In genomic region chr20:52783769-52784168, GRCh38 we compare ENCODE assay signal across 10 cellular contexts.
DNase-seq lines count a peak whose midpoint lies in the region; TF ChIP-seq lines count a peak whose summit lies in the region.
"Had no signal": no experiment of that assay in that cellular context is flagged by ENCODE, and none has a peak within 500 bp of the region (broad histone marks: within the 10 kb centered on the region; RNA-seq: fewer than 3 reads in every experiment).

No MANE protein-coding gene starts in this region.

- H3K23ac ChIP-seq in mesenchymal stem cell (ENCODE audit: low read length in 2 of 2), result no peak overlapping the region

- H4K91ac ChIP-seq in mesenchymal stem cell (ENCODE audit: low read length), result no peak overlapping the region

- H3K27me3 ChIP-seq in mesenchymal stem cell (ENCODE audit: control insufficient read depth in 1 of 2, insufficient read depth in 1 of 2, low read length in 2 of 2), result no peaks in the 10 kb centered on the region

- no peak overlapping the region for H4K8ac ChIP-seq in mesenchymal stem cell (ENCODE audit: low read length)

- no peak overlapping the region for H3K27ac ChIP-seq in mesenchymal stem cell (ENCODE audit: low read length, poor library complexity, severe bottlenecking)
- H3K27ac ChIP-seq: skin epidermis had no signal

- H3K4me3 ChIP-seq in mesenchymal stem cell (ENCODE audit: insufficient read depth in 1 of 2, low read depth in 1 of 2, low read length in 2 of 2), result no peak overlapping the region
- H3K4me3 ChIP-seq: skin epidermis had no signal

- no peaks in the 10 kb centered on the region for H3K4me1 Mint-ChIP-seq in Calu3 (ENCODE audit: low read depth, unreplicated experiment)
- no peaks in the 10 kb centered on the region for H3K4me1 Mint-ChIP-seq in activated T-cell treated with anti-CD3 and anti-CD28 coated beads, Interleukin-2, amount 50 U/mL, for 24 hours (ENCODE audit: low read depth)
- H3K4me1 Mint-ChIP-seq: activated naive CD8-positive, alpha-beta T cell treated with anti-CD3 and anti-CD28 coated beads, Interleukin-2, amount 10 ng/mL, durations not matched to agents 7 days and 5 days had no signal

- whole genome bisulfite sequencing in mesenchymal stem cell, result 45% methylated on average over 2 of the region's 2 CpGs

- H3K9me3 ChIP-seq in mesenchymal stem cell (ENCODE audit: control insufficient read depth, low read length), result no peaks in the 10 kb centered on the region

- no peak for DNase-seq in Calu3
- peak; percentile 22 for DNase-seq in HEK293T (ENCODE audit: extremely low spot score)
- DNase-seq in activated T-cell treated with anti-CD3 and anti-CD28 coated beads, Interleukin-2, amount 50 U/mL, for 24 hours, result peak; percentile 37
- DNase-seq in mesenchymal stem cell, result peak; percentile 4
- no peak for DNase-seq in NCI-H1048 (lab: John Stamatoyannopoulos, UW)
- DNase-seq in GM20000 (ENCODE audit: low spot score), result no peak
- no peak for DNase-seq in T-helper 9 cell
- no peak for DNase-seq in NCI-H187 treated with DMSO at 0.1 percent for 48 hours (lab: John Stamatoyannopoulos, UW)
- DNase-seq: activated naive CD8-positive, alpha-beta T cell treated with anti-CD3 and anti-CD28 coated beads, Interleukin-2, amount 10 ng/mL, durations not matched to agents 7 days and 5 days had no signal

- H2BK15ac ChIP-seq in mesenchymal stem cell (ENCODE audit: low read depth, poor library complexity, severe bottlenecking), result no peak overlapping the region

- no peak overlapping the region for H3K9ac ChIP-seq in mesenchymal stem cell (ENCODE audit: low read length)

- intact Hi-C loops in Calu3 (cut with micrococcal nuclease; ENCODE audit: unreplicated experiment), result no loop called here

- H2BK120ac ChIP-seq in mesenchymal stem cell (ENCODE audit: low read depth, low read length), result no peak overlapping the region

- no peaks in the 10 kb centered on the region for H3K79me1 ChIP-seq in mesenchymal stem cell (replicated peaks; ENCODE audit: low read length, poor library complexity, severe bottlenecking)

- BruUV-seq in Calu3 (replicated peaks; lab: Mats Ljungman, UMichigan), result no TSS peak

- H3K14ac ChIP-seq in mesenchymal stem cell (ENCODE audit: low read length in 2 of 2), result no peak overlapping the region

- no peak overlapping the region for H3K4me2 ChIP-seq in mesenchymal stem cell (ENCODE audit: low read length, poor library complexity, severe bottlenecking)

- H3K36me3 ChIP-seq in mesenchymal stem cell (ENCODE audit: control insufficient read depth in 1 of 2, insufficient read depth in 2 of 2, low read depth in 1 of 2, low read length in 2 of 2), result no peaks in the 10 kb centered on the region

- H2AK5ac ChIP-seq in mesenchymal stem cell (ENCODE audit: low read length, severe bottlenecking), result no peak overlapping the region

- no peaks in the 10 kb centered on the region for H3K36me3 Mint-ChIP-seq in Calu3 (ENCODE audit: insufficient read depth, unreplicated experiment)
- H3K36me3 Mint-ChIP-seq in activated T-cell treated with anti-CD3 and anti-CD28 coated beads, Interleukin-2, amount 50 U/mL, for 24 hours (ENCODE audit: low read depth), result no peaks in the 10 kb centered on the region
- H3K36me3 Mint-ChIP-seq: activated naive CD8-positive, alpha-beta T cell treated with anti-CD3 and anti-CD28 coated beads, Interleukin-2, amount 10 ng/mL, durations not matched to agents 7 days and 5 days had no signal

- no peak overlapping the region for H3K4ac ChIP-seq in mesenchymal stem cell (ENCODE audit: low read depth in 1 of 2, low read length in 2 of 2)

- no peaks in the 10 kb centered on the region for H3K4me1 ChIP-seq in mesenchymal stem cell (ENCODE audit: control insufficient read depth, insufficient read depth, low read depth, low read length)

- H3K18ac ChIP-seq in mesenchymal stem cell (ENCODE audit: low read depth in 1 of 2, low read length in 2 of 2), result no peak overlapping the region

- no peak overlapping the region for H3K4me3 Mint-ChIP-seq in Calu3 (ENCODE audit: low read depth, unreplicated experiment)
- H3K4me3 Mint-ChIP-seq in activated T-cell treated with anti-CD3 and anti-CD28 coated beads, Interleukin-2, amount 50 U/mL, for 24 hours, result no peak overlapping the region
- H3K4me3 Mint-ChIP-seq: activated naive CD8-positive, alpha-beta T cell treated with anti-CD3 and anti-CD28 coated beads, Interleukin-2, amount 10 ng/mL, durations not matched to agents 7 days and 5 days had no signal

- no peak overlapping the region for H2BK12ac ChIP-seq in mesenchymal stem cell (ENCODE audit: low read length in 2 of 2)

- POLR2A ChIA-PET in HEK293T (lab: Yijun Ruan, JAX), result no interaction called here

- no peak overlapping the region for H3K27ac Mint-ChIP-seq in Calu3 (ENCODE audit: unreplicated experiment)
- no peak overlapping the region for H3K27ac Mint-ChIP-seq in activated T-cell treated with anti-CD3 and anti-CD28 coated beads, Interleukin-2, amount 50 U/mL, for 24 hours
- H3K27ac Mint-ChIP-seq: activated naive CD8-positive, alpha-beta T cell treated with anti-CD3 and anti-CD28 coated beads, Interleukin-2, amount 10 ng/mL, durations not matched to agents 7 days and 5 days had no signal

- TF ChIP-seq CTCF in Calu3 (IDR thresholded peaks at IDR 0.05; ENCODE audit: unreplicated experiment) (peak; percentile 20), GM20000 (IDR thresholded peaks at IDR 0.05; ENCODE audit: extremely low read depth, missing control alignments) (no peak)

- peaks cover 15% of the 10 kb centered on the region for H3K27me3 Mint-ChIP-seq in Calu3 (ENCODE audit: unreplicated experiment)
- H3K27me3 Mint-ChIP-seq in activated T-cell treated with anti-CD3 and anti-CD28 coated beads, Interleukin-2, amount 50 U/mL, for 24 hours, result peaks cover 16% of the 10 kb centered on the region

- H2BK5ac ChIP-seq in mesenchymal stem cell (ENCODE audit: low read depth, low read length, poor library complexity, severe bottlenecking), result no peak overlapping the region

- H3K9me3 Mint-ChIP-seq in Calu3 (ENCODE audit: low read depth, unreplicated experiment), result peaks cover 11% of the 10 kb centered on the region
- H3K9me3 Mint-ChIP-seq in activated T-cell treated with anti-CD3 and anti-CD28 coated beads, Interleukin-2, amount 50 U/mL, for 24 hours, result no peaks in the 10 kb centered on the region
- H3K9me3 Mint-ChIP-seq: activated naive CD8-positive, alpha-beta T cell treated with anti-CD3 and anti-CD28 coated beads, Interleukin-2, amount 10 ng/mL, durations not matched to agents 7 days and 5 days had no signal

- no peak overlapping the region for H2AFZ ChIP-seq in mesenchymal stem cell (ENCODE audit: low read depth, low read length)

- CTCF ChIA-PET in Calu3 (lab: Charles Lee), result no interaction called here
- CTCF ChIA-PET in HEK293T (lab: Yijun Ruan, JAX), result no interaction called here

TF ChIP-seq in HEK293T, 16 proteins besides CTCF, POLR2A, EP300 and RAD21:
- TF ChIP-seq NFRKB (IDR thresholded peaks at IDR 0.05) (no peak), HDGF (IDR thresholded peaks at IDR 0.05; ENCODE audit: borderline replicate concordance) (no peak), LEF1 (IDR thresholded peaks at IDR 0.05; ENCODE audit: borderline replicate concordance) (no peak), FOXK2 (IDR thresholded peaks at IDR 0.05) (no peak), ARNT (IDR thresholded peaks at IDR 0.05) (no peak), ELF4 (IDR thresholded peaks at IDR 0.05) (no peak)

Comparison
In these comparisons a context has a peak if more than half of its experiments do, and no peak if none do; other contexts are left out.
1. DNase-seq: peak in HEK293T (single experiment), activated T-cell treated with anti-CD3 and anti-CD28 coated beads, Interleukin-2, amount 50 U/mL, for 24 hours (single experiment) and mesenchymal stem cell (single experiment); none in Calu3 (single experiment), NCI-H1048 (single experiment), GM20000 (single experiment), T-helper 9 cell (single experiment) and NCI-H187 treated with DMSO at 0.1 percent for 48 hours (single experiment).